15 cellular contexts compared by ENCODE assay signal in the genomic region with DNA sequence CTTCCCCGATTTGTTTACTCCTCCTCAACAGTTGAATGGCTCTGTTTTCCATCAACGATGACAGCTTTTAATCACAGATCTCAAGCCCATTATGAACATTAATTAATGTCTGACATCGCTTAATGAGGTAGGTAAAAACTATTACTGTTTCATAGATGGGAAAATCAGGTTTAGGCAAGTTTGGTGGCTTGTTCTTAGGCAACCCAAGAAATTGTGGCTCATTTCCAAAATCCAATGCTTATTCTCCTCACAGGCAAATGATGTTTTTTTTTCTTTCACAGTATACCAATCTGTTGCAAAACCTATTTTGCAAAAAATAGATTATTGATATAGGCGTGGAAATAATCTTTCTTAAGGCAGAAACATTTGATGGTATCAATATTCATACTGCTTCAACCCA.
DNase-seq lines count a peak whose midpoint lies in the region; ATAC-seq, FAIRE-seq and TF ChIP-seq lines count a peak whose summit lies in the region.
"Had no signal": no experiment of that assay in that cellular context is flagged by ENCODE, and none has a peak within 500 bp of the region (broad histone marks: within the 10 kb centered on the region; RNA-seq: fewer than 3 reads in every experiment).

No MANE protein-coding gene starts in this region.

- DNase-seq in GM18507 (ENCODE audit: extremely low spot score, insufficient read length, low read depth) (no peak), K562 (ENCODE audit: extremely low read depth in 1 of 4, low spot score in 3 of 4) (no peak), fibroblast of mammary gland (ENCODE audit: low read depth) (peak; percentile 26), skeletal muscle cell (ENCODE audit: low read depth) (peak; percentile 24), hepatocyte (ENCODE audit: low spot score) (no peak), right lobe of liver (no peak), activated T-cell treated with anti-CD3 and anti-CD28 coated beads for 4 hours (no peak)
- DNase-seq: CD8-positive, alpha-beta T cell; COR-L47; DMS53; GF-D8; HCEC 1CT; HFFc6 had no signal

- no peak for TF ChIP-seq CTCF in K562 (IDR thresholded peaks at IDR 0.05 in 2 of 3, conservative IDR thresholded peaks at IDR 0.05 in 1 of 3; ENCODE audit: insufficient read depth in 2 of 3, low read depth in 1 of 3, low read length in 3 of 3)
- no peak for TF ChIP-seq CTCF in fibroblast of mammary gland (conservative IDR thresholded peaks at IDR 0.05; ENCODE audit: control insufficient read depth, insufficient read depth, low read depth, low read length)
- TF ChIP-seq CTCF in hepatocyte (IDR thresholded peaks at IDR 0.05; ENCODE audit: poor library complexity), result no peak
- no peak for TF ChIP-seq CTCF in right lobe of liver (IDR thresholded peaks at IDR 0.05)

- H3K9me3 ChIP-seq in K562 (replicated peaks; ENCODE audit: control insufficient read depth, insufficient read depth, low read depth, low read length) (no peaks in the 10 kb centered on the region), hepatocyte (ENCODE audit: low read depth) (no peaks in the 10 kb centered on the region), right lobe of liver (no peaks in the 10 kb centered on the region)
- H3K9me3 ChIP-seq: A549 had no signal

- no peak for TF ChIP-seq EP300 in K562 (IDR thresholded peaks at IDR 0.05; ENCODE audit: low read length)

- no peaks in the 10 kb centered on the region for H3K36me3 ChIP-seq in K562 (ENCODE audit: control insufficient read depth, insufficient read depth, low read length)
- no peaks in the 10 kb centered on the region for H3K36me3 ChIP-seq in hepatocyte (replicated peaks; ENCODE audit: insufficient read depth, low read depth)
- no peaks in the 10 kb centered on the region for H3K36me3 ChIP-seq in right lobe of liver

- ATAC-seq in K562 (no peak), right lobe of liver (no peak)
- ATAC-seq: A549; CD8-positive, alpha-beta T cell had no signal

- CTCF ChIA-PET in K562 (lab: Yijun Ruan, JAX; ENCODE audit: low intra/inter-chr PET ratio), result no interaction called here

- intact Hi-C loops in K562 (cut with micrococcal nuclease) (no loop called here), right lobe of liver (cut with DNase I) (no loop called here)

- TF ChIP-seq RAD21 in K562 (CRISPR knock-in tag; conservative IDR thresholded peaks at IDR 0.05 in 1 of 2, IDR thresholded peaks at IDR 0.05 in 1 of 2), result no peak

- FAIRE-seq in GM18507 (lab: Jason Lieb, UNC) (peak; percentile 41), K562 (lab: Jason Lieb, UNC) (no peak)
- FAIRE-seq: A549 had no signal

- 9% methylated on average over 4 of the region's 4 CpGs for WGBS in K562 (ENCODE audit: insufficient coverage, low coverage, missing lambda C conversion rate)
- 74% methylated on average over 4 of the region's 4 CpGs for WGBS in hepatocyte (ENCODE audit: low lambda C conversion rate, missing lambda C conversion rate)
- 85% methylated on average over 4 of the region's 4 CpGs for WGBS in right lobe of liver (ENCODE audit: insufficient coverage, low coverage, low lambda C conversion rate, missing lambda C conversion rate)

- no peaks in the 10 kb centered on the region for H4K20me1 ChIP-seq in K562 (replicated peaks; ENCODE audit: control insufficient read depth, insufficient read depth, low read length)
- no peaks in the 10 kb centered on the region for H4K20me1 ChIP-seq in hepatocyte (ENCODE audit: insufficient read depth, poor library complexity, severe bottlenecking)

- no peak overlapping the region for H3K27ac ChIP-seq in K562 (ENCODE audit: extremely low read depth, low read depth, low read length)
- no peak overlapping the region for H3K27ac ChIP-seq in hepatocyte
- no peak overlapping the region for H3K27ac ChIP-seq in right lobe of liver
- H3K27ac ChIP-seq: A549, HL-60 had no signal

- H3K9ac ChIP-seq in K562 (ENCODE audit: insufficient read depth in 1 of 2, low read depth in 2 of 2, low read length in 2 of 2), result no peak overlapping the region

- peak overlapping the region; percentile 59 for H2AFZ ChIP-seq in K562 (ENCODE audit: low read depth, low read length)
- H2AFZ ChIP-seq in hepatocyte, result no peak overlapping the region

- H3K79me2 ChIP-seq in K562 (ENCODE audit: control insufficient read depth, insufficient read depth, low read length) (no peaks in the 10 kb centered on the region), hepatocyte (no peaks in the 10 kb centered on the region)

- TF ChIP-seq POLR2A in K562 (conservative IDR thresholded peaks at IDR 0.05) (no peak), right lobe of liver (IDR thresholded peaks at IDR 0.05) (no peak)

- no peak overlapping the region for H3K4me2 ChIP-seq in K562 (ENCODE audit: insufficient read depth, low read length)
- H3K4me2 ChIP-seq in hepatocyte, result no peak overlapping the region
- H3K4me2 ChIP-seq: A549 had no signal

- H3K27me3 ChIP-seq in K562 (ENCODE audit: control insufficient read depth in 2 of 2, insufficient read depth in 2 of 2, low read length in 2 of 2) (no peaks in the 10 kb centered on the region), hepatocyte (no peaks in the 10 kb centered on the region), right lobe of liver (no peaks in the 10 kb centered on the region)

- H3K9me2 ChIP-seq in hepatocyte (replicated peaks; ENCODE audit: insufficient read depth), result no peaks in the 10 kb centered on the region

- no TSS peak for BruUV-seq in K562 (replicated peaks; lab: Mats Ljungman, UMichigan)

- POLR2A ChIA-PET in K562 (lab: Yijun Ruan, JAX), result no interaction called here

- no peaks in the 10 kb centered on the region for H3K9me1 ChIP-seq in K562 (ENCODE audit: control insufficient read depth, insufficient read depth, low read length)

- in situ Hi-C loops in K562 (cut with MboI), result no loop called here

- H3K4me1 ChIP-seq in K562 (replicated peaks in 1 of 2; ENCODE audit: control insufficient read depth in 2 of 2, insufficient read depth in 2 of 2, low read length in 2 of 2) (no peaks in the 10 kb centered on the region), hepatocyte (ENCODE audit: insufficient read depth) (no peaks in the 10 kb centered on the region), right lobe of liver (no peaks in the 10 kb centered on the region)
- H3K4me1 ChIP-seq: A549 had no signal

- H3K4me3 ChIP-seq in K562, result no peak overlapping the region
- H3K4me3 ChIP-seq in fibroblast of mammary gland (ENCODE audit: control insufficient read depth, low read depth, low read length), result no peak overlapping the region
- no peak overlapping the region for H3K4me3 ChIP-seq in skeletal muscle cell (ENCODE audit: low read depth, low read length)
- no peak overlapping the region for H3K4me3 ChIP-seq in hepatocyte
- no peak overlapping the region for H3K4me3 ChIP-seq in right lobe of liver
- H3K4me3 ChIP-seq: A549 had no signal

TF ChIP-seq in K562, 482 proteins besides CTCF, POLR2A, EP300 and RAD21:
- no peak for TF ChIP-seq ZNF24 (IDR thresholded peaks at IDR 0.05)
- no peak for TF ChIP-seq DLX4 (CRISPR knock-in tag; IDR thresholded peaks at IDR 0.05)
- no peak for TF ChIP-seq ZNF699 (CRISPR knock-in tag; IDR thresholded peaks at IDR 0.05; ENCODE audit: insufficient replicate concordance)
- TF ChIP-seq, protein P1, sequence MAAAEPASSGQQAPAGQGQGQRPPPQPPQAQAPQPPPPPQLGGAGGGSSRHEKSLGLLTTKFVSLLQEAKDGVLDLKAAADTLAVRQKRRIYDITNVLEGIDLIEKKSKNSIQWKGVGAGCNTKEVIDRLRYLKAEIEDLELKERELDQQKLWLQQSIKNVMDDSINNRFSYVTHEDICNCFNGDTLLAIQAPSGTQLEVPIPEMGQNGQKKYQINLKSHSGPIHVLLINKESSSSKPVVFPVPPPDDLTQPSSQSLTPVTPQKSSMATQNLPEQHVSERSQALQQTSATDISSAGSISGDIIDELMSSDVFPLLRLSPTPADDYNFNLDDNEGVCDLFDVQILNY (CRISPR knock-in tag; IDR thresholded peaks at IDR 0.05), result no peak
TF ChIP-seq in K562: peak in this region for 0.

Comparison
In these comparisons a context has a peak if more than half of its experiments do, and no peak if none do; other contexts are left out.
1. DNase-seq: peak in fibroblast of mammary gland (single experiment) and skeletal muscle cell (single experiment); none in GM18507 (single experiment), K562 (0 of 4), hepatocyte (single experiment), right lobe of liver (0 of 3) and activated T-cell treated with anti-CD3 and anti-CD28 coated beads for 4 hours (single experiment).